30 cellular contexts compared by ENCODE assay signal in the genomic region with DNA sequence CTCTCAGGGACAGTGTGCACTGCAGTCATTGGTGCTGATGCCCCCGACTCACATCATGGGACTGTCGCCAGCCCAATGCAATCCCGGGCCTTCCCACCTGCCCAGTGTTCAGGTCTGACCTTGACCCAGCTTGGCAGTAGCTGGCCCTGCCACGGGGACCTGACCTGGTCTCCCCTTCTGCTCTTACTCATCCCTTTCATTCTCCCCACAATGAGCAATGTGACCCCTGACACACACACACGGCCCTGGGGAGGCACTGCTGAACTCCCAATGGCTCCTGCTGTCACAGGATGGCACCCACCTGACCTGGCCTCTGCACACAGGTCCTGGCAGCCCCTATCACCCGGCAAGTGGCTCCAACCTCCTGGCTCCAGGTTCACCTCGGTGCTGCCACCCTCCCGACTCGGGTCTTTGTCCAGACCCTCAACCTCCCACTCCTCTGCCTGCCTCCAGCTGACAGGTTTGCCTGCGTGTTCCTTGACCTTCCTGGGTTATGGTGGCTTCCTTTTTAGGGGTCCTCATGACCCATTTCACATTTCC. TPM values are rescaled to one million over a fixed set of nuclear protein-coding genes. Genes with fewer than 3 reads are reported as not detected.
"Had no signal": no experiment of that assay in that cellular context is flagged by ENCODE, and none has a peak within 500 bp of the region (broad histone marks: within the 10 kb centered on the region; RNA-seq: fewer than 3 reads in every experiment).

No MANE protein-coding gene starts in this region.

- H3K27ac Mint-ChIP-seq: activated CD4-positive, alpha-beta memory T cell treated with anti-CD3 and anti-CD28 coated beads for 36 hours; activated CD4-positive, alpha-beta T cell treated with anti-CD3 and anti-CD28 coated beads, Interleukin-2, amount 10 ng/mL, durations not matched to agents 24 days and 14 days; activated naive CD4-positive, alpha-beta T cell treated with anti-CD3 and anti-CD28 coated beads, Interleukin-2, amount 50 U/mL, for 72 hours; activated naive CD8-positive, alpha-beta T cell treated with anti-CD3 and anti-CD28 coated beads, Interleukin-2, amount 50 U/mL, for 24 hours; brain had no signal

- DNase-seq: activated CD4-positive, alpha-beta memory T cell treated with anti-CD3 and anti-CD28 coated beads for 36 hours; activated CD4-positive, alpha-beta T cell treated with anti-CD3 and anti-CD28 coated beads, Interleukin-2, amount 10 ng/mL, durations not matched to agents 24 days and 14 days; activated CD4-positive, CD25-positive, alpha-beta regulatory T cell treated with anti-CD3 and anti-CD28 coated beads, Interleukin-2, amount 50 U/mL, for 72 hours; activated CD8-positive, alpha-beta memory T cell treated with anti-CD3 and anti-CD28 coated beads for 24 hours; activated effector memory CD4-positive, alpha-beta T cell treated with anti-CD3 and anti-CD28 coated beads, Interleukin-2, amount 50 U/mL, for 16 hours; activated naive CD4-positive, alpha-beta T cell treated with Interleukin-2 at 50 U/mL for 16 hours; activated naive CD8-positive, alpha-beta T cell treated with anti-CD3 and anti-CD28 coated beads, Interleukin-2, amount 50 U/mL, for 24 hours; activated T-cell treated with anti-CD3 and anti-CD28 coated beads, Interleukin-2, amount 50 U/mL, for 4 hours; amniotic stem cell; Karpas-422; MM.1S; NCI-H1105; NCI-H1436; NCI-H1694 treated with DMSO at 0.1 percent for 48 hours; NCI-H2029 treated with DMSO at 0.1 percent for 48 hours; NCI-H345; NCI-H510A; NCI-H526 treated with DMSO at 0.1 percent for 48 hours; NCI-H82; SJCRH30; SK-N-SH; T-helper 1 cell; WERI-Rb-1 had no signal

- H3K9me3 ChIP-seq: SK-N-SH had no signal

- H3K4me1 Mint-ChIP-seq: activated CD4-positive, alpha-beta T cell treated with anti-CD3 and anti-CD28 coated beads, Interleukin-2, amount 10 ng/mL, durations not matched to agents 24 days and 14 days; activated naive CD8-positive, alpha-beta T cell treated with anti-CD3 and anti-CD28 coated beads, Interleukin-2, amount 50 U/mL, for 24 hours had no signal

- H3K36me3 Mint-ChIP-seq: activated CD4-positive, alpha-beta memory T cell treated with anti-CD3 and anti-CD28 coated beads for 36 hours; activated naive CD4-positive, alpha-beta T cell treated with anti-CD3 and anti-CD28 coated beads, Interleukin-2, amount 50 U/mL, for 72 hours; brain had no signal

- H3K36me3 ChIP-seq: SJCRH30, WERI-Rb-1 had no signal

- ATAC-seq: activated naive CD4-positive, alpha-beta T cell treated with anti-CD3 and anti-CD28 coated beads, Interleukin-2, amount 50 U/mL, for 72 hours; activated naive CD8-positive, alpha-beta T cell treated with anti-CD3 and anti-CD28 coated beads, Interleukin-2, amount 50 U/mL, for 24 hours; activated T-cell treated with anti-CD3 and anti-CD28 coated beads, Interleukin-2, amount 50 U/mL, for 4 hours; K562 had no signal

- H3K4me3 Mint-ChIP-seq: activated CD4-positive, alpha-beta memory T cell treated with anti-CD3 and anti-CD28 coated beads for 36 hours; activated CD4-positive, alpha-beta T cell treated with anti-CD3 and anti-CD28 coated beads, Interleukin-2, amount 10 ng/mL, durations not matched to agents 24 days and 14 days; activated naive CD8-positive, alpha-beta T cell treated with anti-CD3 and anti-CD28 coated beads, Interleukin-2, amount 50 U/mL, for 24 hours; activated T-cell treated with anti-CD3 and anti-CD28 coated beads, Interleukin-2, amount 50 U/mL, for 4 hours; brain had no signal

- H3K4me3 ChIP-seq: K562, SJCRH30 had no signal

- H3K4me1 ChIP-seq: SJCRH30 had no signal

- H3K9me3 Mint-ChIP-seq: activated CD4-positive, alpha-beta memory T cell treated with anti-CD3 and anti-CD28 coated beads for 36 hours; activated CD4-positive, alpha-beta T cell treated with anti-CD3 and anti-CD28 coated beads, Interleukin-2, amount 10 ng/mL, durations not matched to agents 24 days and 14 days; activated naive CD4-positive, alpha-beta T cell treated with anti-CD3 and anti-CD28 coated beads, Interleukin-2, amount 50 U/mL, for 72 hours; activated naive CD8-positive, alpha-beta T cell treated with anti-CD3 and anti-CD28 coated beads, Interleukin-2, amount 50 U/mL, for 24 hours; activated T-cell treated with anti-CD3 and anti-CD28 coated beads, Interleukin-2, amount 50 U/mL, for 4 hours had no signal

- H3K27ac ChIP-seq: SJCRH30, WERI-Rb-1 had no signal

RNA-seq across cellular contexts. Expression of a gene that starts 6.6 kb away (rescaled TPM):
- total RNA-seq: activated T-cell treated with anti-CD3 and anti-CD28 coated beads, Interleukin-2, amount 50 U/mL, for 4 hours; K562; OCI-LY7; RPMI7951; SJCRH30 had no signal
- polyA plus RNA-seq: SK-N-SH had no signal

RNA-seq across cellular contexts. Expression of a gene that starts 8.1 kb away (rescaled TPM):
- total RNA-seq: activated CD4-positive, alpha-beta memory T cell treated with anti-CD3 and anti-CD28 coated beads for 36 hours; activated CD4-positive, alpha-beta T cell treated with anti-CD3 and anti-CD28 coated beads, Interleukin-2, amount 10 ng/mL, durations not matched to agents 24 days and 14 days; activated naive CD4-positive, alpha-beta T cell treated with anti-CD3 and anti-CD28 coated beads, Interleukin-2, amount 50 U/mL, for 72 hours; activated T-cell treated with anti-CD3 and anti-CD28 coated beads, Interleukin-2, amount 50 U/mL, for 4 hours; astrocyte; K562; OCI-LY7; RPMI7951; SJCRH30; T-helper 2 cell treated with Interferon-gamma antibody and Interleukin-4, amounts not matched to agents 100 ng/mL and 5 ng/mL, for 36 hours had no signal
- polyA plus RNA-seq: K562, SK-N-SH had no signal

RNA-seq across cellular contexts. Expression of a gene that starts 28.0 kb away (rescaled TPM):
- total RNA-seq: activated CD4-positive, alpha-beta memory T cell treated with anti-CD3 and anti-CD28 coated beads for 36 hours; activated CD4-positive, alpha-beta T cell treated with anti-CD3 and anti-CD28 coated beads, Interleukin-2, amount 10 ng/mL, durations not matched to agents 24 days and 14 days; activated naive CD4-positive, alpha-beta T cell treated with anti-CD3 and anti-CD28 coated beads, Interleukin-2, amount 50 U/mL, for 72 hours; activated T-cell treated with anti-CD3 and anti-CD28 coated beads, Interleukin-2, amount 50 U/mL, for 4 hours; astrocyte; K562; OCI-LY7; RPMI7951; SJCRH30; T-helper 2 cell treated with Interferon-gamma antibody and Interleukin-4, amounts not matched to agents 100 ng/mL and 5 ng/mL, for 36 hours had no signal
- polyA plus RNA-seq: K562, SK-N-SH had no signal

RNA-seq across cellular contexts. Expression of a gene that starts 52.7 kb away (rescaled TPM):
- total RNA-seq: activated CD4-positive, alpha-beta memory T cell treated with anti-CD3 and anti-CD28 coated beads for 36 hours; activated CD4-positive, alpha-beta T cell treated with anti-CD3 and anti-CD28 coated beads, Interleukin-2, amount 10 ng/mL, durations not matched to agents 24 days and 14 days; activated naive CD4-positive, alpha-beta T cell treated with anti-CD3 and anti-CD28 coated beads, Interleukin-2, amount 50 U/mL, for 72 hours; activated T-cell treated with anti-CD3 and anti-CD28 coated beads, Interleukin-2, amount 50 U/mL, for 4 hours; astrocyte; K562; OCI-LY7; RPMI7951; SJCRH30; T-helper 2 cell treated with Interferon-gamma antibody and Interleukin-4, amounts not matched to agents 100 ng/mL and 5 ng/mL, for 36 hours had no signal
- polyA plus RNA-seq: K562, SK-N-SH had no signal
